Comparison of ENCODE assay signal across 8 cellular contexts in the genomic region with DNA sequence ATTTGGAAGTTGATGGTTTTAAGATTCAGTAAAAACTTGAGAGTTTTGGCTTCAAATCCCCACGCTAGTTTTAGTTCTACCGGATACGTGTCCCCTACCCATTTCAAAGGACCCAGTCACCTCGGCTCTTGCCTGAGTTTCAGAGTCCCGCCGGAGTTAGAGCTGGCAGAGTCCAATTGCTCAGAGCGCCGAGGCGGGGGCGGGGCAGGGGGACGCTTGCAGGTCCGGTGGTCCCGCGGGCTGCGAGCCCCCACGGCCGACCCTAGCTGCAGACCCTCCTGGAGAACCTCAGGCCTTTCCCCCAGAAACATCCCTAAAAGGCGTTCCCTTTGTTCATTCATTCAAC. TPM values are rescaled to one million over a fixed set of nuclear protein-coding genes. Genes with fewer than 3 reads are reported as not detected.
DNase-seq lines count a peak whose midpoint lies in the region; ATAC-seq and TF ChIP-seq lines count a peak whose summit lies in the region.

No MANE protein-coding gene starts in this region.

- peaks cover 2% of the 10 kb centered on the region for H3K36me3 ChIP-seq in right atrium auricular region

- DNase-seq in OCI-M1 (lab: John Stamatoyannopoulos, UW) (peak; percentile 88), right atrium auricular region (ENCODE audit: low spot score) (no peak), retina (peak; percentile 94), 8988T (no peak), cerebellum (ENCODE audit: low spot score) (no peak)

- ATAC-seq in GM18868 (IDR thresholded peaks at IDR 0.05; ENCODE audit: unreplicated experiment) (peak; percentile 21), HG03039 (IDR thresholded peaks at IDR 0.05; ENCODE audit: unreplicated experiment) (peak; percentile 30)

- H3K4me1 Mint-ChIP-seq in activated naive CD4-positive, alpha-beta T cell treated with anti-CD3 and anti-CD28 coated beads, Interleukin-2, amount 50 U/mL, for 24 hours, result peaks cover 34% of the 10 kb centered on the region

- H3K9me3 Mint-ChIP-seq in activated naive CD4-positive, alpha-beta T cell treated with anti-CD3 and anti-CD28 coated beads, Interleukin-2, amount 50 U/mL, for 24 hours, result no peaks in the 10 kb centered on the region

- H3K4me1 ChIP-seq in right atrium auricular region, result peaks cover 0 to 29% of the 10 kb centered on the region in 2 donors

- peak overlapping the region; percentile 97 for H3K27ac ChIP-seq in right atrium auricular region

- peak overlapping the region; percentile 95 for H3K27ac Mint-ChIP-seq in activated naive CD4-positive, alpha-beta T cell treated with anti-CD3 and anti-CD28 coated beads, Interleukin-2, amount 50 U/mL, for 24 hours

- H3K9me3 ChIP-seq in right atrium auricular region, result no peaks in the 10 kb centered on the region

- TF ChIP-seq CTCF in right atrium auricular region (IDR thresholded peaks at IDR 0.05), result no peak

- peak overlapping the region; percentile 97 for H3K4me3 Mint-ChIP-seq in activated naive CD4-positive, alpha-beta T cell treated with anti-CD3 and anti-CD28 coated beads, Interleukin-2, amount 50 U/mL, for 24 hours

- H3K36me3 Mint-ChIP-seq in activated naive CD4-positive, alpha-beta T cell treated with anti-CD3 and anti-CD28 coated beads, Interleukin-2, amount 50 U/mL, for 24 hours, result peaks cover 6% of the 10 kb centered on the region

- peak overlapping the region; percentile 62 to 70 for H3K4me3 ChIP-seq in right atrium auricular region

- no peaks in the 10 kb centered on the region for H3K27me3 Mint-ChIP-seq in activated naive CD4-positive, alpha-beta T cell treated with anti-CD3 and anti-CD28 coated beads, Interleukin-2, amount 50 U/mL, for 24 hours

- no peaks in the 10 kb centered on the region for H3K27me3 ChIP-seq in right atrium auricular region

RNA-seq across cellular contexts. Expression of gene VPS45, which starts 0.8 kb away (rescaled TPM):
- total RNA-seq in right atrium auricular region (10 to 100 TPM; 34.9 to 38.8 TPM), cerebellum (101 TPM)

RNA-seq across cellular contexts. Expression of gene OTUD7B, which starts 56.3 kb away (rescaled TPM):
- total RNA-seq in right atrium auricular region (10 to 100 TPM; 12.1 to 20.0 TPM), cerebellum (11.0 TPM)

Comparison
In these comparisons a context has a peak if more than half of its experiments do, and no peak if none do; other contexts are left out.
1. DNase-seq: peak in OCI-M1 (single experiment) and retina (single experiment); none in right atrium auricular region (single experiment), 8988T (single experiment) and cerebellum (single experiment).